In the genomic region with DNA sequence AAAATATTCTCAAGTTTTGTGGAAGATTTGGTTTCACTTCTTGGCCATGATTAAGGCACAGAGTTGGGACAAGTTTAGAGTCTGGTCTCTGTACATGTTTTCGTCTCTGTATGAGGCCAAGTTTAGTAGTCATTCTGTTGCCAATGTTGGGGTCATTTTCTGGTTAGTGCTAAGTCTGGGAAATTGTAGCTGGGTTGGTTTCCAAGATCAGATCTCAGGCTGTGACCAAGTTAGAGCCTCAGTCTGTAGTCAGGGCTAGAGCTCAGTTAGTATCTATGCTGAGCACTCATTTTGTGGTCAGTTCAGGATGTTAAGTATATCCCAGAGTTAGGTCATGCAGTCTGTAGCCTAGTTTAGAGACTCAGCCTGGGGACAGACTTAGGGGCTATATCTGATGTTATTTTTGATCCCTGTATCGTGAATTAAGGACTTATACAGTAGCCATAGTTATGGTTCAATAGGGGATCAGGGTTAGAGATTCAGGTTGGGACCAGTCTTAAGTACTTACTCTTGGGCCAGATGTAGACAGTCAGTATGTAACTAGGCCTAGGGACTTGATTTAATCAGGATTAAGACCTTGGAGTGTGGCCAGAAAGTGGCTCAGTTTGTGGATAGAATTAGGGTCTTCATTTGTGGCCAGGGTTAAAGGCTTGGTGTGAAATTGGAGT, we compare ENCODE assay signal across 29 cellular contexts. TPM values are rescaled to one million over a fixed set of nuclear protein-coding genes. Genes with fewer than 3 reads are reported as not detected.
DNase-seq lines count a peak whose midpoint lies in the region; ATAC-seq, FAIRE-seq and TF ChIP-seq lines count a peak whose summit lies in the region.
"Had no signal": no experiment of that assay in that cellular context is flagged by ENCODE, and none has a peak within 500 bp of the region (broad histone marks: within the 10 kb centered on the region; RNA-seq: fewer than 3 reads in every experiment).

No MANE protein-coding gene starts in this region.

- peak in 1 of 2 experiments; percentile 15; a peak in 1 of 4 replicates for TF ChIP-seq RAD21 in K562 (CRISPR knock-in tag; conservative IDR thresholded peaks at IDR 0.05 in 1 of 2, IDR thresholded peaks at IDR 0.05 in 1 of 2)

- H3K79me2 ChIP-seq in K562 (ENCODE audit: control insufficient read depth, insufficient read depth, low read length): no peaks in the 10 kb centered on the region
- no peaks in the 10 kb centered on the region for H3K79me2 ChIP-seq in smooth muscle cell (ENCODE audit: low read depth)

- no peak overlapping the region for H3K9ac ChIP-seq in K562 (ENCODE audit: insufficient read depth in 1 of 2, low read depth in 2 of 2, low read length in 2 of 2)
- H3K9ac ChIP-seq in smooth muscle cell (ENCODE audit: low read depth): no peak overlapping the region
- no peak overlapping the region for H3K9ac ChIP-seq in colonic mucosa (ENCODE audit: low read depth in 2 of 2, low read length in 2 of 2)

- in situ Hi-C loops in K562 (cut with MboI): loop anchor here (10.0 kb wide), 1 partner anchor 365 kb away; no protein-coding TSS in a partner anchor

- H3K9me1 ChIP-seq in K562 (ENCODE audit: control insufficient read depth, insufficient read depth, low read length): no peaks in the 10 kb centered on the region

- H3K4me1 ChIP-seq in K562 (replicated peaks in 1 of 2; ENCODE audit: control insufficient read depth in 2 of 2, insufficient read depth in 2 of 2, low read length in 2 of 2) (peaks cover 0 to 6% of the 10 kb centered on the region in 2 experiments; a peak in 2 of 5 replicates), psoas muscle (no peaks in the 10 kb centered on the region), smooth muscle cell (ENCODE audit: low read depth) (no peaks in the 10 kb centered on the region), upper lobe of right lung (no peaks in the 10 kb centered on the region), colonic mucosa (no peaks in the 10 kb centered on the region)
- H3K4me1 ChIP-seq: adrenal gland, prostate gland had no signal

- intact Hi-C loops in K562 (cut with micrococcal nuclease) (no loop called here), psoas muscle (cut with DNase I) (loop anchor here (10.0 kb wide), 2 partner anchors 375 to 1305 kb away; no protein-coding TSS in a partner anchor), upper lobe of right lung (cut with DNase I) (no loop called here), colonic mucosa (cut with DNase I) (loop anchor here (5.0 kb wide), 1 partner anchor 577 kb away; no protein-coding TSS in a partner anchor)

- H3K27me3 ChIP-seq in K562 (ENCODE audit: control insufficient read depth in 2 of 2, insufficient read depth in 2 of 2, low read length in 2 of 2): no peaks in the 10 kb centered on the region
- peaks cover 0 to 9% (median 0%) of the 10 kb centered on the region in 3 donors for H3K27me3 ChIP-seq in psoas muscle (ENCODE audit: insufficient read depth in 3 of 3, low read length in 2 of 3)
- no peaks in the 10 kb centered on the region for H3K27me3 ChIP-seq in smooth muscle cell (ENCODE audit: low read depth)
- H3K27me3 ChIP-seq in upper lobe of right lung: no peaks in the 10 kb centered on the region
- no peaks in the 10 kb centered on the region for H3K27me3 ChIP-seq in colonic mucosa
- H3K27me3 ChIP-seq: cardiac muscle cell had no signal

- TF ChIP-seq CTCF in K562 (IDR thresholded peaks at IDR 0.05 in 2 of 3, conservative IDR thresholded peaks at IDR 0.05 in 1 of 3; ENCODE audit: insufficient read depth in 2 of 3, low read depth in 1 of 3, low read length in 3 of 3) (no peak), psoas muscle (IDR thresholded peaks at IDR 0.05) (no peak), smooth muscle cell (IDR thresholded peaks at IDR 0.05; ENCODE audit: borderline replicate concordance, insufficient read depth, poor library complexity, severe bottlenecking) (no peak), upper lobe of right lung (IDR thresholded peaks at IDR 0.05) (no peak), colonic mucosa (IDR thresholded peaks at IDR 0.05) (no peak)

- no peaks in the 10 kb centered on the region for H3K36me3 ChIP-seq in K562 (ENCODE audit: control insufficient read depth, insufficient read depth, low read length)
- H3K36me3 ChIP-seq in psoas muscle (ENCODE audit: insufficient read depth in 1 of 2, low read depth in 1 of 2): no peaks in the 10 kb centered on the region
- H3K36me3 ChIP-seq in smooth muscle cell (ENCODE audit: low read depth): no peaks in the 10 kb centered on the region
- H3K36me3 ChIP-seq in upper lobe of right lung: no peaks in the 10 kb centered on the region
- H3K36me3 ChIP-seq in colonic mucosa: no peaks in the 10 kb centered on the region
- H3K36me3 ChIP-seq: adrenal gland, cardiac muscle cell, prostate gland had no signal

- TF ChIP-seq POLR2A in K562 (conservative IDR thresholded peaks at IDR 0.05): no peak

- TF ChIP-seq EP300 in K562 (IDR thresholded peaks at IDR 0.05; ENCODE audit: low read length): no peak

- BruUV-seq in K562 (replicated peaks; lab: Mats Ljungman, UMichigan): no TSS peak

- H3F3A ChIP-seq in smooth muscle cell (ENCODE audit: low read depth): no peaks in the 10 kb centered on the region

- H2AFZ ChIP-seq in K562 (ENCODE audit: low read depth, low read length): 0 out of 2 replicates have a peak overlapping the region, but pooled peaks have one; percentile 14
- H2AFZ ChIP-seq in smooth muscle cell (ENCODE audit: low read depth): no peak overlapping the region

- no peaks in the 10 kb centered on the region for H3K9me3 ChIP-seq in K562 (replicated peaks; ENCODE audit: control insufficient read depth, insufficient read depth, low read depth, low read length)
- no peaks in the 10 kb centered on the region for H3K9me3 ChIP-seq in psoas muscle
- no peaks in the 10 kb centered on the region for H3K9me3 ChIP-seq in smooth muscle cell (replicated peaks; ENCODE audit: low read depth)
- no peaks in the 10 kb centered on the region for H3K9me3 ChIP-seq in upper lobe of right lung
- no peaks in the 10 kb centered on the region for H3K9me3 ChIP-seq in colonic mucosa
- H3K9me3 ChIP-seq: adrenal gland, prostate gland had no signal

- CTCF ChIA-PET in K562 (lab: Yijun Ruan, JAX; ENCODE audit: low intra/inter-chr PET ratio): no interaction called here

- FAIRE-seq in K562 (lab: Jason Lieb, UNC): peak; percentile 75
- FAIRE-seq: endometrium, kidney, TTC549 had no signal

- 10% methylated on average over 2 of the region's 2 CpGs for WGBS in K562 (ENCODE audit: insufficient coverage, low coverage, missing lambda C conversion rate)
- 38 to 83% (median 47%) methylated on average over 2 of the region's 2 CpGs for WGBS in psoas muscle, 3 donors
- WGBS in smooth muscle cell (ENCODE audit: low lambda C conversion rate): 58% methylated on average over 2 of the region's 2 CpGs

- ATAC-seq in K562 (peak; percentile 82), psoas muscle (peak in 1 of 4 donors; percentile 77), upper lobe of right lung (no peak)
- ATAC-seq: PC-3 had no signal

- DNase-seq in D341Med (ENCODE audit: low spot score) (peak; percentile 16), NCI-H82 treated with DMSO at 0.1 percent for 48 hours (lab: John Stamatoyannopoulos, UW; ENCODE audit: unreplicated experiment) (peak; percentile 94), K562 (ENCODE audit: extremely low read depth in 1 of 4, low spot score in 3 of 4) (peak; percentile 18 to 39 (median 28)), psoas muscle (no peak), smooth muscle cell (lab: John Stamatoyannopoulos, UW; ENCODE audit: unreplicated experiment) (no peak), upper lobe of right lung (no peak), colonic mucosa (no peak), RPMI8226 (no peak)
- DNase-seq: activated CD4-positive, alpha-beta T cell treated with anti-CD3 and anti-CD28 coated beads for 4 hours; activated T-cell treated with anti-CD3 and anti-CD28 coated beads, Interleukin-2, amount 50 U/mL, for 24 hours; adrenal gland; dermis blood vessel endothelial cell; EL; HCEC 1CT; Kasumi-1; kidney; mammary epithelial cell; NCI-H1105; NCI-H2029; NCI-H345; NCI-H774; PC-3; stimulated activated CD4-positive, alpha-beta T cell treated with anti-CD3 and anti-CD28 coated beads, Interleukin-1b, Interleukin-23, amount 100 ng/mL, for 48 hours had no signal

- no peak overlapping the region for H3K4me2 ChIP-seq in K562 (ENCODE audit: insufficient read depth, low read length)
- H3K4me2 ChIP-seq in smooth muscle cell: no peak overlapping the region

- no peak overlapping the region for H3K27ac ChIP-seq in K562 (ENCODE audit: extremely low read depth, low read depth, low read length)
- peak overlapping the region; percentile 58 for H3K27ac ChIP-seq in psoas muscle
- H3K27ac ChIP-seq in smooth muscle cell (ENCODE audit: low read depth): no peak overlapping the region
- H3K27ac ChIP-seq in upper lobe of right lung: no peak overlapping the region
- H3K27ac ChIP-seq in colonic mucosa: no peak overlapping the region
- H3K27ac ChIP-seq: adrenal gland, C4-2B, cardiac muscle cell, prostate gland, skin epidermis had no signal

- POLR2A ChIA-PET in K562 (lab: Yijun Ruan, JAX): no interaction called here

- H4K20me1 ChIP-seq in K562 (replicated peaks; ENCODE audit: control insufficient read depth, insufficient read depth, low read length) (no peaks in the 10 kb centered on the region), smooth muscle cell (ENCODE audit: low read depth) (no peaks in the 10 kb centered on the region)

- H3K4me3 ChIP-seq in K562 (no peak overlapping the region), psoas muscle (no peak overlapping the region), smooth muscle cell (no peak overlapping the region), upper lobe of right lung (no peak overlapping the region), colonic mucosa (no peak overlapping the region)
- H3K4me3 ChIP-seq: adrenal gland, cardiac muscle cell, prostate gland, skin epidermis had no signal

RNA-seq across cellular contexts. Expression of a gene that starts 6.6 kb away (rescaled TPM):
- 9.7 and 14.3 TPM in 2 replicates for total RNA-seq in K562 (2011; cell fraction: chromatin; rRNA removed; ENCODE audit: low replicate concordance)
- 3.6 and 4.3 TPM in 2 replicates for total RNA-seq in K562 (2011; cell fraction: nucleolus; rRNA removed)
- total RNA-seq in K562 (2011; cell fraction: nucleoplasm; rRNA removed): 5.9 and 7.3 TPM in 2 replicates
- total RNA-seq in K562 (2014; rRNA removed) (10.3 and 14.5 TPM in 2 replicates), K562 (2014; rRNA removed; fragmentation: Illumina TruSeq; extraction: Trizol) (15.6 and 17.1 TPM in 2 replicates), K562 (2015; rRNA removed; fragmentation: Illumina TruSeq; extraction: Trizol) (13.3 and 13.8 TPM in 2 replicates), K562 (2021) (16.7 and 17.5 TPM in 2 replicates), psoas muscle (10 to 100 TPM in 3 of 4 donors, 1 to 10 TPM in 1; 8.8 to 13.4 (median 11.4) TPM), smooth muscle cell (6.9 and 11.2 TPM in 2 replicates), upper lobe of right lung (12.2 TPM), colonic mucosa (10 to 100 TPM in 1 of 2 donors, 1 to 10 TPM in 1; 8.0 to 13.7 TPM)
- polyA plus RNA-seq in K562 (2011; rRNA removed) (18.0 and 24.0 TPM in 2 replicates), K562 (2014; fragmentation: Illumina TruSeq; extraction: Trizol) (16.5 and 18.3 TPM in 2 replicates), K562 (2014; fragmentation: Nextera tagmentation; extraction: Ambion mirVana) (1 to 10 TPM; 8.4 TPM), K562 (2014; rRNA removed) (6.1 and 8.3 TPM in 2 replicates), psoas muscle (10 to 100 TPM in 1 of 3 donors, 1 to 10 TPM in 2; 4.7 to 11.3 (median 7.6) TPM), smooth muscle cell (4.5 and 7.0 TPM in 2 replicates)
- 8.3 and 10.0 TPM in 2 replicates for polyA plus RNA-seq in K562 (2011; cell fraction: cytosol; rRNA removed)
- polyA plus RNA-seq in K562 (2011; cell fraction: nucleus; rRNA removed): 7.5 TPM in 2 replicates
- polyA plus RNA-seq in K562 (2012): 14.7 and 16.3 TPM in 2 replicates
- polyA minus RNA-seq in K562 (2011; rRNA and poly(A)+ RNA removed): 29.4 and 32.7 TPM in 2 replicates
- 10.1 and 10.5 TPM in 2 replicates for polyA minus RNA-seq in K562 (2011; cell fraction: cytosol; rRNA and poly(A)+ RNA removed)
- 5.1 and 9.6 TPM in 2 replicates for polyA minus RNA-seq in K562 (2011; cell fraction: nucleus; rRNA and poly(A)+ RNA removed)

Comparison
In these comparisons a context has a peak if more than half of its experiments do, and no peak if none do; other contexts are left out.
1. DNase-seq: peak in D341Med (single experiment), NCI-H82 treated with DMSO at 0.1 percent for 48 hours (single experiment) and K562 (4 of 4); none in psoas muscle (0 of 2), smooth muscle cell (single experiment), upper lobe of right lung (single experiment), colonic mucosa (single experiment) and RPMI8226 (single experiment).
2. intact Hi-C loops: an anchor here in psoas muscle (10.0 kb wide) and colonic mucosa (5.0 kb wide); none called in K562 and upper lobe of right lung.